7 cellular contexts compared by ENCODE assay signal in genomic region chr16:13923703-13924298, GRCh38. TPM values are rescaled to one million over a fixed set of nuclear protein-coding genes. Genes with fewer than 3 reads are reported as not detected.
A peak's percentile ranks its signal among the peaks of the same experiment; 100 is the strongest.
DNase-seq lines count a peak whose midpoint lies in the region; ATAC-seq, FAIRE-seq and TF ChIP-seq lines count a peak whose summit lies in the region.

No MANE protein-coding gene starts in this region.

- H3K9me3 ChIP-seq in SU-DHL-6 (ENCODE audit: insufficient read depth, low read length), result no peaks in the 10 kb centered on the region

- H2AFZ ChIP-seq in SU-DHL-6 (ENCODE audit: low read depth, low read length, severe bottlenecking), result no peak overlapping the region

- H3K4me3 ChIP-seq in NB4 (ENCODE audit: low read depth, low read length), result no peak overlapping the region
- no peak overlapping the region for H3K4me3 ChIP-seq in SU-DHL-6 (ENCODE audit: insufficient read depth, low read length, poor library complexity, severe bottlenecking)

- H3K4me2 ChIP-seq in SU-DHL-6 (ENCODE audit: low read depth, low read length, poor library complexity, severe bottlenecking), result no peak overlapping the region

- ATAC-seq in HG02973 (IDR thresholded peaks at IDR 0.05; ENCODE audit: unreplicated experiment), result no peak

- no peak overlapping the region for H3K9ac ChIP-seq in SU-DHL-6 (ENCODE audit: low read length)

- no peaks in the 10 kb centered on the region for H4K20me1 ChIP-seq in SU-DHL-6 (ENCODE audit: low read depth, low read length)

- TF ChIP-seq CTCF in NB4 (IDR thresholded peaks at IDR 0.05; ENCODE audit: low read depth, low read length) (no peak), SU-DHL-6 (IDR thresholded peaks at IDR 0.05; ENCODE audit: insufficient read depth, low read length, poor library complexity, severe bottlenecking) (peak; percentile 40)

- TF ChIP-seq POLR2A in NB4 (IDR thresholded peaks at IDR 0.05; ENCODE audit: extremely low read depth, insufficient read length), result no peak

- peak; percentile 70 for DNase-seq in NB4 (ENCODE audit: low read depth)
- DNase-seq in glomerular visceral epithelial cell (ENCODE audit: extremely low spot score), result peak; percentile 45
- DNase-seq in activated CD8-positive, alpha-beta memory T cell treated with anti-CD3 and anti-CD28 coated beads for 24 hours, result no peak

- peak; percentile 96 for FAIRE-seq in G401.6 (lab: Jason Lieb, UNC)

- H3K36me3 ChIP-seq in SU-DHL-6 (ENCODE audit: low read length), result peaks cover 7% of the 10 kb centered on the region; the same call in 1 of the 2 replicates

- H3K27ac ChIP-seq in SU-DHL-6 (ENCODE audit: low read depth, low read length), result no peak overlapping the region
- H3K27ac ChIP-seq in temporal lobe (ENCODE audit: low read depth, low read length), result peak overlapping the region; percentile 4

- no peaks in the 10 kb centered on the region for H3K27me3 ChIP-seq in SU-DHL-6 (ENCODE audit: low read length)

- peaks cover 17% of the 10 kb centered on the region; the same call in 1 of the 2 replicates for H3F3A ChIP-seq in SU-DHL-6 (ENCODE audit: insufficient read depth)

- peaks cover 9% of the 10 kb centered on the region; the same call in 1 of the 2 replicates for H3K79me2 ChIP-seq in SU-DHL-6 (ENCODE audit: insufficient read depth, low read length)

- H3K9me2 ChIP-seq in SU-DHL-6 (replicated peaks; ENCODE audit: insufficient read depth, low read length), result no peaks in the 10 kb centered on the region

RNA-seq across cellular contexts. Expression of gene ERCC4, which starts 3.8 kb away (rescaled TPM):
- total RNA-seq in temporal lobe, result 10.8 TPM
